14 cellular contexts compared by ENCODE assay signal in the genomic region with DNA sequence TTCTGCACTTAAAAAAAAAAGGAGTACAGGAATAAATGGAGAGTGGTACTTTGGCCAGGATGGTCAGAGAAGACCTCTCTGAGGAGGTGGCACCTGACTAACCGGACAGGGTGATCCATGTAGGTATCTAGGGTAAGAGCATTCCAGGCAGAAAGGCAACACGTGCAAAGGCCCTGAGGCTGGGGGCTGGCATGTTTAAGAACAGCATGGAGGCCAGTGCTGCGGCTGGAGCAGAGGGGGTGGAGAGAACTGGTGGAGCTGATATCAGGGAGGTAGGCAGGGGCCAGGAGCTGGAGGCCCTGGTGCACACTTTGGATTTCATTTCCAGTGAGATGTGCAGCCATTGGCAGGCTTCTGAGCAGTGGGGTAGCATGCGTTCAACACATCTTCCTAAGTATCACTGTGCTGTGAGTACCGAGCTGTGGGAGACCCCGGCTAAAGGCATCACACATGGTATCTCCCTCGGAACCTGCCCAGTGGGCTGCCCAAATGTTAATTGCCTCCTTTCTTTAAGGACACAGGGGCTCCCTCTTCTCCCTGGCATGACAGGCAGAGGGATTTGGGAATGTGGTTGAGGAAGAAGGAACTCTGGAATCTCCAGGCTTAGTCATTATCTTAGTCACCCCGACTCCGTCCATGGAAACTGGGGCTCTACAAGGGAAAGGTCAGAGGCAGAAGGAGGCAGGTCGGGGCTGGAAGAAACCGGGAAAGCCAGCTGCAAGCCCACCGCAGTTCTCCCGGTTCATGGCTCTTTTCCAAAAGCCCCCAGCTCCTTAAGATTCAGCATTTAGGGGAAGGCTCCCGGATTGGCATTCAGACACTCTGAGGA. TPM values are rescaled to one million over a fixed set of nuclear protein-coding genes. Genes with fewer than 3 reads are reported as not detected.
A peak's percentile ranks its signal among the peaks of the same experiment; 100 is the strongest.
DNase-seq lines count a peak whose midpoint lies in the region; ATAC-seq and TF ChIP-seq lines count a peak whose summit lies in the region.
"Had no signal": no experiment of that assay in that cellular context is flagged by ENCODE, and none has a peak within 500 bp of the region (broad histone marks: within the 10 kb centered on the region; RNA-seq: fewer than 3 reads in every experiment).

No MANE protein-coding gene starts in this region.

- H3K4ac ChIP-seq in trophoblast cell (ENCODE audit: low read depth, low read length), result no peak overlapping the region

- no CpG with 5 or more reads among the region's 14 CpGs for WGBS in trophoblast cell (ENCODE audit: extremely low coverage, insufficient coverage, insufficient read length)

- peak overlapping the region; percentile 67 to 76 for H3K4me3 Mint-ChIP-seq in effector memory CD8-positive, alpha-beta T cell
- no peak overlapping the region for H3K4me3 Mint-ChIP-seq in neural progenitor cell

- H3K23ac ChIP-seq in trophoblast cell (ENCODE audit: low read length), result no peak overlapping the region

- no peak for TF ChIP-seq CTCF in PC-9 (conservative IDR thresholded peaks at IDR 0.05)
- TF ChIP-seq CTCF in neural progenitor cell (IDR thresholded peaks at IDR 0.05), result no peak

- H4K20me1 ChIP-seq in PC-9 (ENCODE audit: insufficient read depth), result no peaks in the 10 kb centered on the region
- H4K20me1 ChIP-seq in neural progenitor cell (ENCODE audit: low read depth), result no peaks in the 10 kb centered on the region

- H3K27me3 Mint-ChIP-seq in effector memory CD8-positive, alpha-beta T cell, result peaks cover 19 to 54% of the 10 kb centered on the region in 2 donors
- peaks cover 14% of the 10 kb centered on the region for H3K27me3 Mint-ChIP-seq in neural progenitor cell (ENCODE audit: insufficient read depth, low read depth)

- no peak overlapping the region for H2AK5ac ChIP-seq in trophoblast cell (ENCODE audit: low read length)

- H3K27me3 ChIP-seq in PC-9 (ENCODE audit: insufficient read depth, low read depth) (no peaks in the 10 kb centered on the region), neural progenitor cell (no peaks in the 10 kb centered on the region), trophoblast cell (ENCODE audit: insufficient read depth, low read length) (no peaks in the 10 kb centered on the region)
- H3K27me3 ChIP-seq: suprapubic skin had no signal

- no peak overlapping the region for H4K12ac ChIP-seq in trophoblast cell (ENCODE audit: low read depth, low read length)

- H3K4me3 ChIP-seq in PC-9 (peak overlapping the region; percentile 29; the same call in 1 of the 2 replicates), neural progenitor cell (no peak overlapping the region), trophoblast cell (ENCODE audit: low read depth, low read length) (no peak overlapping the region)
- H3K4me3 ChIP-seq: suprapubic skin had no signal

- CTCF ChIA-PET in PC-9 (lab: Charles Lee), result interaction anchor here (0.7 kb wide), 2 partner anchors 45 to 589 kb away, joined by 3 to 4 read pairs; no protein-coding TSS in a partner anchor

- H3K36me3 ChIP-seq in PC-9 (ENCODE audit: low read depth) (no peaks in the 10 kb centered on the region), neural progenitor cell (no peaks in the 10 kb centered on the region), trophoblast cell (ENCODE audit: control insufficient read depth in 1 of 2, insufficient read depth in 2 of 2, low read length in 2 of 2) (no peaks in the 10 kb centered on the region)
- H3K36me3 ChIP-seq: neutrophil, suprapubic skin had no signal

- ATAC-seq in effector memory CD8-positive, alpha-beta T cell (replicated peaks), result no peak
- ATAC-seq in GM18502 (IDR thresholded peaks at IDR 0.05; ENCODE audit: poor library complexity, unreplicated experiment), result no peak

- H3K9me3 ChIP-seq in PC-9 (ENCODE audit: insufficient read depth, low read depth) (no peaks in the 10 kb centered on the region), neural progenitor cell (ENCODE audit: low read depth) (no peaks in the 10 kb centered on the region), trophoblast cell (ENCODE audit: insufficient read depth, low read depth, low read length) (peaks cover 1% of the 10 kb centered on the region)
- H3K9me3 ChIP-seq: neutrophil, suprapubic skin had no signal

- H2AFZ ChIP-seq in PC-9, result peak overlapping the region; percentile 84
- H2AFZ ChIP-seq in neural progenitor cell (replicated peaks), result peak overlapping the region; percentile 22
- no peak overlapping the region for H2AFZ ChIP-seq in trophoblast cell (ENCODE audit: insufficient read depth, low read length, poor library complexity)

- POLR2A ChIA-PET in PC-9 (lab: Charles Lee; ENCODE audit: unreplicated experiment), result interaction anchor here (0.6 kb wide), 2 partner anchors 493 to 646 kb away, joined by 8 to 13 read pairs; a partner anchor contains a TSS

- intact Hi-C loops in PC-9 (cut with micrococcal nuclease; ENCODE audit: unreplicated experiment) (loop anchor here (2.0 kb wide), 2 partner anchors 48 to 208 kb away; a partner anchor contains a TSS), posterior vena cava (cut with DNase I) (no loop called here)

- H3K4me1 ChIP-seq in PC-9 (replicated peaks; ENCODE audit: insufficient read depth) (peaks cover 22% of the 10 kb centered on the region), neural progenitor cell (peaks cover 13% of the 10 kb centered on the region), trophoblast cell (ENCODE audit: control insufficient read depth in 1 of 2, insufficient read depth in 2 of 2, low read length in 2 of 2) (peaks cover 4 to 9% of the 10 kb centered on the region in 2 experiments)

- no peaks in the 10 kb centered on the region for H3K36me3 Mint-ChIP-seq in effector memory CD8-positive, alpha-beta T cell (ENCODE audit: insufficient read depth)
- no peaks in the 10 kb centered on the region for H3K36me3 Mint-ChIP-seq in neural progenitor cell

- H3K9me2 ChIP-seq in PC-9 (ENCODE audit: insufficient read depth), result no peaks in the 10 kb centered on the region

- H3K9ac ChIP-seq in neural progenitor cell (no peak overlapping the region), trophoblast cell (ENCODE audit: low read length) (no peak overlapping the region)

- H3K9me3 Mint-ChIP-seq in effector memory CD8-positive, alpha-beta T cell, result no peaks in the 10 kb centered on the region
- H3K9me3 Mint-ChIP-seq in neural progenitor cell, result no peaks in the 10 kb centered on the region

- H3F3A ChIP-seq in PC-9 (ENCODE audit: insufficient read depth, low read depth) (peaks cover 22% of the 10 kb centered on the region; the same call in 1 of the 2 replicates), neural progenitor cell (ENCODE audit: low read depth) (peaks cover 10% of the 10 kb centered on the region)

- H3K4me1 Mint-ChIP-seq in effector memory CD8-positive, alpha-beta T cell (ENCODE audit: low read depth in 2 of 2), result peaks cover 16 to 22% of the 10 kb centered on the region in 2 donors
- H3K4me1 Mint-ChIP-seq in neural progenitor cell, result peaks cover 23% of the 10 kb centered on the region

- peak; percentile 79 for DNase-seq in EL
- DNase-seq in PC-9, result peak in 1 of 2 experiments; percentile 48
- no peak for DNase-seq in effector memory CD8-positive, alpha-beta T cell
- peak; percentile 28 for DNase-seq in neural progenitor cell (ENCODE audit: low spot score)
- no peak for DNase-seq in posterior vena cava (ENCODE audit: low spot score)
- no peak for DNase-seq in trophoblast cell
- no peak for DNase-seq in NCI-H510A (lab: John Stamatoyannopoulos, UW)
- DNase-seq: DMS79 treated with DMSO at 0.1 percent for 48 hours; NK-92 treated with Interleukin-12 subunit alpha and Interleukin-12 subunit beta, amount 100 ng/mL, for 24 hours; stimulated activated CD4-positive, alpha-beta T cell treated with anti-CD3 and anti-CD28 coated beads, Interleukin-4, amount 100 ng/mL, for 24 hours had no signal

- H3K14ac ChIP-seq in trophoblast cell (ENCODE audit: low read length), result no peak overlapping the region

- BruUV-seq in PC-9 (replicated peaks; lab: Mats Ljungman, UMichigan), result TSS peak; percentile 6

- peak overlapping the region; percentile 62 to 77 for H3K27ac Mint-ChIP-seq in effector memory CD8-positive, alpha-beta T cell
- H3K27ac Mint-ChIP-seq in neural progenitor cell, result peak overlapping the region; percentile 84

- H3K79me2 ChIP-seq in PC-9 (ENCODE audit: low read depth), result no peaks in the 10 kb centered on the region
- no peaks in the 10 kb centered on the region for H3K79me2 ChIP-seq in neural progenitor cell (ENCODE audit: low read depth)
- H3K79me2 ChIP-seq in trophoblast cell (ENCODE audit: control insufficient read depth, insufficient read depth, low read length, poor library complexity), result no peaks in the 10 kb centered on the region

- H3K79me1 ChIP-seq in trophoblast cell (ENCODE audit: low read length), result no peaks in the 10 kb centered on the region

- no peak overlapping the region for H4K8ac ChIP-seq in trophoblast cell (ENCODE audit: low read depth, low read length)

- H4K91ac ChIP-seq in trophoblast cell (ENCODE audit: low read depth, low read length), result no peak overlapping the region

- peak overlapping the region; percentile 50 for H3K27ac ChIP-seq in PC-9
- peak overlapping the region; percentile 16 for H3K27ac ChIP-seq in neural progenitor cell
- H3K27ac ChIP-seq in trophoblast cell (ENCODE audit: low read depth, low read length), result no peak overlapping the region
- H3K27ac ChIP-seq: neutrophil, suprapubic skin had no signal

- H2BK12ac ChIP-seq in trophoblast cell (ENCODE audit: low read length), result no peak overlapping the region

- H2BK120ac ChIP-seq in trophoblast cell (ENCODE audit: insufficient read depth, low read length, poor library complexity), result no peak overlapping the region

- H3K4me2 ChIP-seq in PC-9 (peak overlapping the region; percentile 74), neural progenitor cell (no peak overlapping the region), trophoblast cell (ENCODE audit: low read length) (no peak overlapping the region)

- H2BK5ac ChIP-seq in trophoblast cell (ENCODE audit: low read depth, low read length, poor library complexity), result no peak overlapping the region

- H3K18ac ChIP-seq in trophoblast cell (ENCODE audit: low read length), result no peak overlapping the region

RNA-seq across cellular contexts. Expression of a gene that starts 18.5 kb away (rescaled TPM):
- total RNA-seq in PC-9 (2021), result 0.25 TPM in 1 of 2 replicates, not detected in the other
- not detected in 2 replicates for total RNA-seq in neural progenitor cell (ENCODE audit: low replicate concordance)
- under 1 TPM; 0.14 to 0.19 TPM for total RNA-seq in posterior vena cava
- polyA plus RNA-seq in trophoblast cell (2013), result 0.01 and 0.03 TPM in 2 replicates
- total RNA-seq: chondrocyte, suprapubic skin had no signal

RNA-seq across cellular contexts. Expression of a gene that starts 41.8 kb away (rescaled TPM):
- total RNA-seq in PC-9 (2021) (not detected in 2 replicates), neural progenitor cell (ENCODE audit: low replicate concordance) (not detected in 2 replicates), posterior vena cava (under 1 TPM in 1 of 2 donors, not detected in 1; 0.28 TPM)
- polyA plus RNA-seq in trophoblast cell (2013), result 9.7 and 11.3 TPM in 2 replicates

RNA-seq across cellular contexts. Expression of a gene that starts 52.8 kb away (rescaled TPM):
- 0.08 TPM in 1 of 2 replicates, not detected in the other for total RNA-seq in PC-9 (2021)
- total RNA-seq in neural progenitor cell (ENCODE audit: low replicate concordance), result 8.9 and 16.6 TPM in 2 replicates
- 100 to 1,000 TPM; 251 to 394 TPM for total RNA-seq in posterior vena cava
- polyA plus RNA-seq in trophoblast cell (2013), result 91.3 and 93.4 TPM in 2 replicates

Comparison
In these comparisons a context has a peak if more than half of its experiments do, and no peak if none do; other contexts are left out.
1. DNase-seq: peak in EL (single experiment) and neural progenitor cell (single experiment); none in effector memory CD8-positive, alpha-beta T cell (0 of 3), posterior vena cava (single experiment), trophoblast cell (0 of 2) and NCI-H510A (single experiment).
2. RNA of a gene that starts 52.8 kb away (total RNA-seq): 251 to 394 TPM in posterior vena cava; 8.9 to 16.6 TPM in neural progenitor cell and 0.08 TPM in PC-9; every median in the first group is over 10 times any median in the second.